8 cellular contexts compared by ENCODE assay signal in the genomic region with DNA sequence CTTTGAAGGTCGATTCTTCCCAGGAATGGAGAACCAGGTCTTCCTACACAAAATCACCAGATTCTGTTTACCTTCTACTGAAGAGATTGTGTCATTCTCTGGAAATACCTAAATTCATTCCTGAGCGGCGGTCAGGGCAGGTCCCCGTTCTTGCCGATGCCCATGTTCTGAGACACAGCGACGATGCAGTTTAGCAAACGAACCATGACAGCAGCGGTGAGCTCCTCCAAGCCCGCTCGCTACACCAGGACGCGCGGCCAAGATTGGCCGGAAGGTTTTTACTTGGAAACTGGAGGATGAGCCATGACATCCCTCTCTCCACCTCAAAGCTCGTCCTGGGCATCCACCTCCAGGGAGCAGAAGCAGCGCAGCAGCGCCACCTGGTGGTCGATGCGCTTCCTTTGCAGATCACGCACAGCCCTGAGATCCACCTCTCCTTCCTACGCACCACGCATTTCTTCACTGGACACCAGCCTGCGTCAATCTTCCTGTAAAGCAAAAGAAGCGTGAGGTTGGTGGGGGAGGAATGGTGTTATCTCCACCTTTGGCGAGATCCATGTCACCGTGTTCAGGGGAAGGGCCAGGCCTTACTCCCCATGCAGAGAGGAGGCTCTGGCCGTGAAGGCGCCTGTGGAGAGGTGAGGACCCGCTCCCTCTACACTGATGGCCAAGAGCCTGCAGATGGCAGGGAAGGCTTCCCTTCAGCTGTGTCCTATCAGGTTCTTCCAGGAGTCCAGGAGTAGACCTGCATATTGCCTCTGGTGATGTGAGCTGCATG. TPM values are rescaled to one million over a fixed set of nuclear protein-coding genes. Genes with fewer than 3 reads are reported as not detected.
DNase-seq lines count a peak whose midpoint lies in the region; ATAC-seq and TF ChIP-seq lines count a peak whose summit lies in the region.

No MANE protein-coding gene starts in this region.

- peak; percentile 97 for TF ChIP-seq CTCF in activated CD8-positive, alpha-beta T cell treated with anti-CD3 and anti-CD28 coated beads for 36 hours (IDR thresholded peaks at IDR 0.05)

- H3K27ac Mint-ChIP-seq in activated CD8-positive, alpha-beta T cell treated with anti-CD3 and anti-CD28 coated beads for 36 hours: no peak overlapping the region
- peak overlapping the region; percentile 58 for H3K27ac Mint-ChIP-seq in memory B cell

- peaks cover 18% of the 10 kb centered on the region for H3K27me3 Mint-ChIP-seq in activated CD8-positive, alpha-beta T cell treated with anti-CD3 and anti-CD28 coated beads for 36 hours
- peaks cover 13% of the 10 kb centered on the region for H3K27me3 Mint-ChIP-seq in memory B cell

- peaks cover 17% of the 10 kb centered on the region for H3K4me1 Mint-ChIP-seq in activated CD8-positive, alpha-beta T cell treated with anti-CD3 and anti-CD28 coated beads for 36 hours (ENCODE audit: low read depth)
- peaks cover 4% of the 10 kb centered on the region for H3K4me1 Mint-ChIP-seq in memory B cell

- H3K4me3 Mint-ChIP-seq in activated CD8-positive, alpha-beta T cell treated with anti-CD3 and anti-CD28 coated beads for 36 hours: peak overlapping the region; percentile 77
- peak overlapping the region; percentile 81 for H3K4me3 Mint-ChIP-seq in memory B cell

- H3K9me3 Mint-ChIP-seq in activated CD8-positive, alpha-beta T cell treated with anti-CD3 and anti-CD28 coated beads for 36 hours: peaks cover under 1% of the 10 kb centered on the region
- no peaks in the 10 kb centered on the region for H3K9me3 Mint-ChIP-seq in memory B cell

- POLR2A ChIA-PET in activated CD8-positive, alpha-beta T cell treated with anti-CD3 and anti-CD28 coated beads for 36 hours (lab: Charles Lee): interaction anchor here (0.6 to 3.0 kb wide), 8 partner anchors 11 to 201 kb away, joined by 3 to 15 read pairs (median 4); a partner anchor contains a TSS

- peaks cover under 1% of the 10 kb centered on the region for H3K36me3 Mint-ChIP-seq in activated CD8-positive, alpha-beta T cell treated with anti-CD3 and anti-CD28 coated beads for 36 hours (ENCODE audit: low read depth)
- no peaks in the 10 kb centered on the region for H3K36me3 Mint-ChIP-seq in memory B cell

- ATAC-seq in HG03378 (IDR thresholded peaks at IDR 0.05; ENCODE audit: unreplicated experiment) (peak; percentile 74), memory B cell (ENCODE audit: low read depth) (peak; percentile 97)
- peak; percentile 96 for ATAC-seq in activated CD8-positive, alpha-beta T cell treated with anti-CD3 and anti-CD28 coated beads for 36 hours

- CTCF ChIA-PET in activated CD8-positive, alpha-beta T cell treated with anti-CD3 and anti-CD28 coated beads for 36 hours (lab: Charles Lee): interaction anchor here (0.6 to 4.0 kb wide), 63 partner anchors 8 to 1580 kb away, joined by 3 to 38 read pairs (median 5); a partner anchor contains a TSS

- intact Hi-C loops in activated CD8-positive, alpha-beta T cell treated with anti-CD3 and anti-CD28 coated beads for 36 hours (cut with micrococcal nuclease): loop anchor here (2.0 to 5.0 kb wide), 2 partner anchors 170 to 230 kb away; a partner anchor contains a TSS

- DNase-seq in SIG-M5 treated with dmso at 0.1 percent for 504 hours (lab: John Stamatoyannopoulos, UW; ENCODE audit: unreplicated experiment) (peak; percentile 68), SIG-M5 (lab: John Stamatoyannopoulos, UW) (no peak), NCI-H748 treated with DMSO at 0.1 percent for 48 hours (lab: John Stamatoyannopoulos, UW) (peak; percentile 84), memory B cell (ENCODE audit: low spot score in 2 of 2) (peak; percentile 74 to 91)
- DNase-seq in activated CD8-positive, alpha-beta T cell treated with anti-CD3 and anti-CD28 coated beads for 36 hours: peak; percentile 88
- DNase-seq in effector CD4-positive, alpha-beta T cell: peak; percentile 94
- DNase-seq in stimulated activated CD8-positive, alpha-beta memory T cell treated with anti-CD3 and anti-CD28 coated beads, Interleukin-12 subunit alpha, Interleukin-12 subunit beta, amount 100 ng/mL, for 1 hour (ENCODE audit: low read depth): peak; percentile 87

RNA-seq across cellular contexts. Expression of a gene that starts 9.9 kb away (rescaled TPM):
- 1,000 to 10,000 TPM; 2,892 to 2,968 TPM for total RNA-seq in activated CD8-positive, alpha-beta T cell treated with anti-CD3 and anti-CD28 coated beads for 36 hours

RNA-seq across cellular contexts. Expression of a gene that starts 36.5 kb away (rescaled TPM):
- 1 to 10 TPM; 5.6 to 6.0 TPM for total RNA-seq in activated CD8-positive, alpha-beta T cell treated with anti-CD3 and anti-CD28 coated beads for 36 hours
